In the genomic region with DNA sequence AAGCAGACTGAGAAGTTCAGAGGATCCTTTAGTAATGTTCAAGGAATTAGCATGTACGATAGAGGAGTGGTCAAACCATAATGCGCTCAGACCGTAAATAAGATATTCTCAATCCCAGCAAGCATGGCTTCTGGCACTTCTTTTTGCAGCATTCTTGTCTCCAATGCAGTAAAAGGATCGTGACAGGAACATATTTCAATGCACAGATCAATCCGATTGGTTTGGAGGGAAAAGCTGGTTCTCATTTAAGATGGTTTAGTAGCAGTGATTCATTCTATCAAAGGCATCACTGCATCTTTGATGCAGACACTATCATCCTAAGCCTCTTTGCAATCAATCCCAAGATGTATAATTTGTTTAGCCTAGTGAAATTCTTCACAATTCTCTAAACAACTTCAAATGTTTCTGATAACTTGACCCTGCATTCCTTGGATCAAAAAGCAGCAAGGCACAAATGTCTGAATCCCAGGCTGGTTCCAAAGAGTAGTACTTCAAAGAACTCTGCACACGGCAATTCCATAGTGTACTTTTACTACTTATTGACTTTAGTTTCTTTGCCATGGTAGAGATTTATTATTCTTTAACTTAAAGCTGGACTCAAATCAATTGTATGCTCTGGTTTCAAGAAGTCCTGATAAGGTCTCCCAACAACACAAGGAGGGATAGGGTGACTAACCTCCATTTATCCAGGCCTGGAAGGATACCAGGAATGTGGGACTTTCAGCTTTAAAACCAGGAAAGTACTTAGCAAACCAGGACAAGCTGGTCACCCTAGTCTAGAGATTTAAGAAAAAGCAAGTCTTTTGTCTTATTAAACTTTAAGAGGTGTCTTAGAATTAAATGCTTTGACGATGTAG, we compare ENCODE assay signal across 18 cellular contexts.
DNase-seq lines count a peak whose midpoint lies in the region; ATAC-seq and TF ChIP-seq lines count a peak whose summit lies in the region.
"Had no signal": no experiment of that assay in that cellular context is flagged by ENCODE, and none has a peak within 500 bp of the region (broad histone marks: within the 10 kb centered on the region; RNA-seq: fewer than 3 reads in every experiment).

No MANE protein-coding gene starts in this region.

- H3K4me1 ChIP-seq in SK-N-SH (ENCODE audit: control insufficient read depth in 1 of 2, insufficient read depth in 2 of 2, low read depth in 1 of 2, low read length in 1 of 2): peaks cover 0 to 11% of the 10 kb centered on the region in 2 experiments; a peak in 1 of 4 replicates
- no peaks in the 10 kb centered on the region for H3K4me1 ChIP-seq in esophagus muscularis mucosa

- no peaks in the 10 kb centered on the region for H3K4me1 Mint-ChIP-seq in activated CD8-positive, alpha-beta T cell treated with anti-CD3 and anti-CD28 coated beads for 36 hours (ENCODE audit: low read depth)
- H3K4me1 Mint-ChIP-seq: activated naive CD8-positive, alpha-beta T cell treated with anti-CD3 and anti-CD28 coated beads for 36 hours had no signal

- intact Hi-C loops in left colon (cut with DNase I, micrococcal nuclease) (no loop called here), esophagus muscularis mucosa (cut with DNase I) (no loop called here)
- intact Hi-C loops in activated CD8-positive, alpha-beta T cell treated with anti-CD3 and anti-CD28 coated beads for 36 hours (cut with micrococcal nuclease): no loop called here

- H3K4me2 ChIP-seq in SK-N-SH: 0 out of 2 replicates have a peak overlapping the region, but pooled peaks have one; percentile 12

- TF ChIP-seq RAD21 in SK-N-SH (IDR thresholded peaks at IDR 0.05; ENCODE audit: low read length): no peak

- no peaks in the 10 kb centered on the region for H3K9me3 Mint-ChIP-seq in activated CD8-positive, alpha-beta T cell treated with anti-CD3 and anti-CD28 coated beads for 36 hours
- H3K9me3 Mint-ChIP-seq: activated CD4-positive, alpha-beta memory T cell treated with anti-CD3 and anti-CD28 coated beads for 36 hours; activated naive CD8-positive, alpha-beta T cell treated with anti-CD3 and anti-CD28 coated beads for 36 hours; T-cell had no signal

- H3F3A ChIP-seq in SK-N-SH (replicated peaks; ENCODE audit: insufficient read depth): no peaks in the 10 kb centered on the region

- DNase-seq in SK-N-SH (no peak), astrocyte of the spinal cord (ENCODE audit: low read depth, low spot score) (peak; percentile 52), left colon (no peak), esophagus muscularis mucosa (ENCODE audit: extremely low spot score) (no peak), NCI-H774 (lab: John Stamatoyannopoulos, UW) (no peak)
- DNase-seq in stimulated activated CD8-positive, alpha-beta memory T cell treated with anti-CD3 and anti-CD28 coated beads, Interleukin-4, amount 100 ng/mL, for 48 hours: no peak
- no peak for DNase-seq in activated CD8-positive, alpha-beta T cell treated with anti-CD3 and anti-CD28 coated beads for 36 hours
- DNase-seq: activated CD4-positive, alpha-beta memory T cell treated with anti-CD3 and anti-CD28 coated beads for 36 hours; activated naive CD8-positive, alpha-beta T cell treated with anti-CD3 and anti-CD28 coated beads for 36 hours; foreskin melanocyte; NCI-H1436 treated with DMSO at 0.1 percent for 48 hours; NCI-H2227 treated with DMSO at 0.1 percent for 48 hours; T-cell had no signal

- H3K4me3 Mint-ChIP-seq in activated CD8-positive, alpha-beta T cell treated with anti-CD3 and anti-CD28 coated beads for 36 hours: no peak overlapping the region
- H3K4me3 Mint-ChIP-seq: activated CD4-positive, alpha-beta memory T cell treated with anti-CD3 and anti-CD28 coated beads for 36 hours; activated naive CD8-positive, alpha-beta T cell treated with anti-CD3 and anti-CD28 coated beads for 36 hours; central memory CD8-positive, alpha-beta T cell; T-cell had no signal

- no peaks in the 10 kb centered on the region for H3K9me2 ChIP-seq in SK-N-SH

- H3K36me3 Mint-ChIP-seq in activated CD8-positive, alpha-beta T cell treated with anti-CD3 and anti-CD28 coated beads for 36 hours (ENCODE audit: low read depth): no peaks in the 10 kb centered on the region
- H3K36me3 Mint-ChIP-seq: activated CD4-positive, alpha-beta memory T cell treated with anti-CD3 and anti-CD28 coated beads for 36 hours; activated naive CD8-positive, alpha-beta T cell treated with anti-CD3 and anti-CD28 coated beads for 36 hours had no signal

- H3K79me2 ChIP-seq in SK-N-SH (ENCODE audit: insufficient read depth): no peaks in the 10 kb centered on the region

- H3K9me3 ChIP-seq in SK-N-SH (no peaks in the 10 kb centered on the region), esophagus muscularis mucosa (no peaks in the 10 kb centered on the region)

- no peak for TF ChIP-seq CTCF in SK-N-SH (IDR thresholded peaks at IDR 0.05)
- TF ChIP-seq CTCF in astrocyte of the spinal cord (IDR thresholded peaks at IDR 0.05; ENCODE audit: low read depth, low read length): no peak
- TF ChIP-seq CTCF in activated CD8-positive, alpha-beta T cell treated with anti-CD3 and anti-CD28 coated beads for 36 hours (IDR thresholded peaks at IDR 0.05): no peak
- no peak for TF ChIP-seq CTCF in esophagus muscularis mucosa (IDR thresholded peaks at IDR 0.05)

- no peaks in the 10 kb centered on the region for H3K36me3 ChIP-seq in SK-N-SH (replicated peaks in 1 of 2; ENCODE audit: control insufficient read depth in 1 of 2, insufficient read depth in 2 of 2, low read length in 1 of 2)
- no peaks in the 10 kb centered on the region for H3K36me3 ChIP-seq in esophagus muscularis mucosa

- 83% methylated on average over 7 of the region's 7 CpGs for WGBS in SK-N-SH (ENCODE audit: low lambda C conversion rate)
- WGBS in esophagus muscularis mucosa: 94% methylated on average over 7 of the region's 7 CpGs

- TF ChIP-seq EP300 in SK-N-SH (IDR thresholded peaks at IDR 0.05; ENCODE audit: borderline replicate concordance in 1 of 2, low read depth in 1 of 2, low read length in 1 of 2) (no peak), esophagus muscularis mucosa (IDR thresholded peaks at IDR 0.05) (no peak)

- POLR2A ChIA-PET in SK-N-SH (lab: Yijun Ruan, JAX): no interaction called here
- POLR2A ChIA-PET in activated CD8-positive, alpha-beta T cell treated with anti-CD3 and anti-CD28 coated beads for 36 hours (lab: Charles Lee): no interaction called here

- H3K27ac ChIP-seq in SK-N-SH (ENCODE audit: low read depth in 2 of 2, low read length in 1 of 2) (peak overlapping the region in 1 of 2 experiments; percentile 26; a peak in 2 of 4 replicates), esophagus muscularis mucosa (replicated peaks in 1 of 4) (no peak overlapping the region)
- H3K27ac ChIP-seq: 22Rv1, C4-2B, VCaP had no signal

- no peak overlapping the region for H3K27ac Mint-ChIP-seq in activated CD8-positive, alpha-beta T cell treated with anti-CD3 and anti-CD28 coated beads for 36 hours
- H3K27ac Mint-ChIP-seq: activated CD4-positive, alpha-beta memory T cell treated with anti-CD3 and anti-CD28 coated beads for 36 hours; activated naive CD8-positive, alpha-beta T cell treated with anti-CD3 and anti-CD28 coated beads for 36 hours; T-cell had no signal

- H3K9ac ChIP-seq in SK-N-SH: no peak overlapping the region

- no peaks in the 10 kb centered on the region for H4K20me1 ChIP-seq in SK-N-SH (ENCODE audit: insufficient read depth)

- peak overlapping the region; percentile 46; the same call in 1 of the 2 replicates for H2AFZ ChIP-seq in SK-N-SH (ENCODE audit: low read depth)

- no peak for TF ChIP-seq POLR2A in esophagus muscularis mucosa (IDR thresholded peaks at IDR 0.05; ENCODE audit: low read depth)

- H3K27me3 Mint-ChIP-seq in activated CD8-positive, alpha-beta T cell treated with anti-CD3 and anti-CD28 coated beads for 36 hours: no peaks in the 10 kb centered on the region
- H3K27me3 Mint-ChIP-seq: activated CD4-positive, alpha-beta memory T cell treated with anti-CD3 and anti-CD28 coated beads for 36 hours; activated naive CD8-positive, alpha-beta T cell treated with anti-CD3 and anti-CD28 coated beads for 36 hours; central memory CD8-positive, alpha-beta T cell; T-cell had no signal

- CTCF ChIA-PET in SK-N-SH (lab: Yijun Ruan, JAX): interaction anchor here (1.3 kb wide), 1 partner anchor 9 kb away, joined by 3 read pairs; no protein-coding TSS in a partner anchor
- CTCF ChIA-PET in activated CD8-positive, alpha-beta T cell treated with anti-CD3 and anti-CD28 coated beads for 36 hours (lab: Charles Lee): no interaction called here

- H3K27me3 ChIP-seq in SK-N-SH (ENCODE audit: insufficient read depth): no peaks in the 10 kb centered on the region
- H3K27me3 ChIP-seq in esophagus muscularis mucosa: no peaks in the 10 kb centered on the region

- no peak for ATAC-seq in SK-N-SH treated with all-trans-retinoic acid at 6 μM for 48 hours
- peak; percentile 80 for ATAC-seq in left colon
- no peak for ATAC-seq in activated CD8-positive, alpha-beta T cell treated with anti-CD3 and anti-CD28 coated beads for 36 hours
- ATAC-seq: T-cell had no signal

- in situ Hi-C loops in astrocyte of the spinal cord (cut with HindIII; ENCODE audit: low sequenced_read_pairs): no loop called here

- H3K4me3 ChIP-seq in SK-N-SH (ENCODE audit: low read depth in 2 of 2, low read length in 1 of 2) (no peak overlapping the region), astrocyte of the spinal cord (ENCODE audit: low read depth, low read length) (no peak overlapping the region), esophagus muscularis mucosa (no peak overlapping the region)

TF ChIP-seq in SK-N-SH, 30 proteins besides CTCF, POLR2A, EP300 and RAD21 (continues in another document):
- no peak for TF ChIP-seq TCF12 (IDR thresholded peaks at IDR 0.05)
- TF ChIP-seq TEAD4 (IDR thresholded peaks at IDR 0.05; ENCODE audit: borderline replicate concordance, insufficient read depth): no peak
- no peak for TF ChIP-seq POLR2AphosphoS5 (IDR thresholded peaks at IDR 0.05; ENCODE audit: low read depth, low read length)

TF ChIP-seq in SK-N-SH treated with all-trans-retinoic acid at 6 μM for 48 hours, 23 proteins besides CTCF, POLR2A, EP300 and RAD21:
- TF ChIP-seq BACH2 (CRISPR knock-in tag; IDR thresholded peaks at IDR 0.05; ENCODE audit: borderline replicate concordance): no peak
- TF ChIP-seq CSDC2 (CRISPR knock-in tag; IDR thresholded peaks at IDR 0.05): no peak
- TF ChIP-seq, protein P1, sequence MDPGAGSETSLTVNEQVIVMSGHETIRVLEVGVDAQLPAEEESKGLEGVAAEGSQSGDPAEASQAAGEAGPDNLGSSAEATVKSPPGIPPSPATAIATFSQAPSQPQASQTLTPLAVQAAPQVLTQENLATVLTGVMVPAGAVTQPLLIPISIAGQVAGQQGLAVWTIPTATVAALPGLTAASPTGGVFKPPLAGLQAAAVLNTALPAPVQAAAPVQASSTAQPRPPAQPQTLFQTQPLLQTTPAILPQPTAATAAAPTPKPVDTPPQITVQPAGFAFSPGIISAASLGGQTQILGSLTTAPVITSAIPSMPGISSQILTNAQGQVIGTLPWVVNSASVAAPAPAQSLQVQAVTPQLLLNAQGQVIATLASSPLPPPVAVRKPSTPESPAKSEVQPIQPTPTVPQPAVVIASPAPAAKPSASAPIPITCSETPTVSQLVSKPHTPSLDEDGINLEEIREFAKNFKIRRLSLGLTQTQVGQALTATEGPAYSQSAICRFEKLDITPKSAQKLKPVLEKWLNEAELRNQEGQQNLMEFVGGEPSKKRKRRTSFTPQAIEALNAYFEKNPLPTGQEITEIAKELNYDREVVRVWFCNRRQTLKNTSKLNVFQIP (CRISPR knock-in tag; IDR thresholded peaks at IDR 0.05; ENCODE audit: borderline replicate concordance, low read depth): no peak
TF ChIP-seq in SK-N-SH treated with all-trans-retinoic acid at 6 μM for 48 hours: peak in this region for 0.
